In the genomic region with DNA sequence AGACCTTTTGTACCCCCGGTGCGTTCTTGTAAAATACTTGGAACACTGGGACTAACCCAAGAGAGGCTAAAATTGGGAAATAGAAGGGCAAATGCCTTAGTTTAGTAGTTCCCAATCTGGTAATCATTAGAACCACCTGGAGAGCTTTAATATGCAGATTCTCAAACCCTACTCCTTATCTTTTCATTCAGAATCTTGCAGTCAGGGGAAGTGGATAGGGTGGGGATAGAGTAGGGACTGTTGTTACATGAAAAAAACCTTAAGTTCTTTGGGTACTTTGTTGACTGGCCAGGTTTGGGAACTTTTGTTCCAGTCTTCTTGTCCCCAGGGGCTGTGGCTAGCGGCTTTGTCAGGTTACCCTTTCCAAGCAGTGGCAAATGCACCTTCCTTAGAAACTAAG, we compare ENCODE assay signal across 15 cellular contexts. TPM values are rescaled to one million over a fixed set of nuclear protein-coding genes. Genes with fewer than 3 reads are reported as not detected.
DNase-seq lines count a peak whose midpoint lies in the region; ATAC-seq and TF ChIP-seq lines count a peak whose summit lies in the region.
"Had no signal": no experiment of that assay in that cellular context is flagged by ENCODE, and none has a peak within 500 bp of the region (broad histone marks: within the 10 kb centered on the region; RNA-seq: fewer than 3 reads in every experiment).

No MANE protein-coding gene starts in this region.

- POLR2A ChIA-PET in MCF 10A (lab: Yijun Ruan, JAX) = interaction anchor here (0.5 to 12.5 kb wide), 4 partner anchors 11 to 19 kb away, joined by 3 to 193 read pairs (median 16); partner anchors contain the start of gene MAPKBP1

- no peak for ATAC-seq in heart left ventricle
- ATAC-seq in upper lobe of right lung = no peak
- ATAC-seq in HG02870 (IDR thresholded peaks at IDR 0.05; ENCODE audit: unreplicated experiment) = no peak
- no peak for ATAC-seq in GM18519 (IDR thresholded peaks at IDR 0.05; ENCODE audit: low FRiP score, unreplicated experiment)

- peaks cover 46% of the 10 kb centered on the region for H3K4me1 Mint-ChIP-seq in MCF 10A (ENCODE audit: insufficient read depth, unreplicated experiment)

- no peaks in the 10 kb centered on the region for H3K27me3 ChIP-seq in heart left ventricle
- no peaks in the 10 kb centered on the region for H3K27me3 ChIP-seq in right atrium auricular region
- no peaks in the 10 kb centered on the region for H3K27me3 ChIP-seq in mesenchymal stem cell (ENCODE audit: control insufficient read depth in 1 of 2, insufficient read depth in 1 of 2, low read length in 2 of 2)
- no peaks in the 10 kb centered on the region for H3K27me3 ChIP-seq in upper lobe of right lung
- H3K27me3 ChIP-seq: neutrophil had no signal

- no peak overlapping the region for H2BK12ac ChIP-seq in mesenchymal stem cell (ENCODE audit: low read length in 2 of 2)

- H3K23ac ChIP-seq in mesenchymal stem cell (ENCODE audit: low read length in 2 of 2) = no peak overlapping the region

- H3K4me1 ChIP-seq in heart left ventricle (peaks cover 11 to 54% (median 39%) of the 10 kb centered on the region in 12 donors), right atrium auricular region (peaks cover 0 to 43% of the 10 kb centered on the region in 2 donors), mesenchymal stem cell (ENCODE audit: control insufficient read depth, insufficient read depth, low read depth, low read length) (peaks cover 11% of the 10 kb centered on the region), upper lobe of right lung (peaks cover 29% of the 10 kb centered on the region)

- H2AK5ac ChIP-seq in mesenchymal stem cell (ENCODE audit: low read length, severe bottlenecking) = no peak overlapping the region

- H3K4ac ChIP-seq in mesenchymal stem cell (ENCODE audit: low read depth in 1 of 2, low read length in 2 of 2) = no peak overlapping the region

- CTCF ChIA-PET in MCF 10A (lab: Yijun Ruan, JAX) = interaction anchor here (0.6 to 2.4 kb wide), 5 partner anchors 13 to 344 kb away, joined by 3 to 12 read pairs (median 3); partner anchors contain the start of gene MAPKBP1

- no peaks in the 10 kb centered on the region for H3K9me3 Mint-ChIP-seq in MCF 10A (ENCODE audit: unreplicated experiment)
- H3K9me3 Mint-ChIP-seq: activated T-helper 2 cell treated with anti-CD3 and anti-CD28 coated beads, Interferon-gamma antibody, Interleukin-2, Interleukin-4, amounts not matched to agents 10 μg/mL and 5 μg/mL and 100 μg/mL, durations not matched to agents 14 hours and 24 hours and 36 hours had no signal

- H3K4me3 ChIP-seq in heart left ventricle (no peak overlapping the region), right atrium auricular region (no peak overlapping the region), mesenchymal stem cell (ENCODE audit: insufficient read depth in 1 of 2, low read depth in 1 of 2, low read length in 2 of 2) (no peak overlapping the region), upper lobe of right lung (no peak overlapping the region)
- H3K4me3 ChIP-seq: lung had no signal

- peaks cover 19% of the 10 kb centered on the region for H3K79me1 ChIP-seq in mesenchymal stem cell (replicated peaks; ENCODE audit: low read length, poor library complexity, severe bottlenecking)

- H3K9ac ChIP-seq in mesenchymal stem cell (ENCODE audit: low read length) = peak overlapping the region; percentile 39

- H3K27ac Mint-ChIP-seq in MCF 10A (ENCODE audit: low read depth, unreplicated experiment) = peak overlapping the region; percentile 86

- no peak for TF ChIP-seq POLR2A in heart left ventricle (IDR thresholded peaks at IDR 0.05)

- TF ChIP-seq CTCF in heart left ventricle (IDR thresholded peaks at IDR 0.05) (no peak), right atrium auricular region (IDR thresholded peaks at IDR 0.05) (no peak), MCF 10A (IDR thresholded peaks at IDR 0.05; ENCODE audit: unreplicated experiment) (no peak), upper lobe of right lung (IDR thresholded peaks at IDR 0.05) (no peak)

- H3K36me3 ChIP-seq in heart left ventricle (no peaks in the 10 kb centered on the region), right atrium auricular region (no peaks in the 10 kb centered on the region), mesenchymal stem cell (ENCODE audit: control insufficient read depth in 1 of 2, insufficient read depth in 2 of 2, low read depth in 1 of 2, low read length in 2 of 2) (no peaks in the 10 kb centered on the region), upper lobe of right lung (no peaks in the 10 kb centered on the region)
- H3K36me3 ChIP-seq: neutrophil had no signal

- no peaks in the 10 kb centered on the region for H3K36me3 Mint-ChIP-seq in MCF 10A (ENCODE audit: insufficient read depth, unreplicated experiment)

- H2BK120ac ChIP-seq in mesenchymal stem cell (ENCODE audit: low read depth, low read length) = no peak overlapping the region

- H2BK5ac ChIP-seq in mesenchymal stem cell (ENCODE audit: low read depth, low read length, poor library complexity, severe bottlenecking) = no peak overlapping the region

- H3K27ac ChIP-seq in heart left ventricle (peak overlapping the region in 7 of 12 donors; percentile 6 to 67 (median 55)), right atrium auricular region (no peak overlapping the region), mesenchymal stem cell (ENCODE audit: low read length, poor library complexity, severe bottlenecking) (no peak overlapping the region), upper lobe of right lung (peak overlapping the region; percentile 5)
- H3K27ac ChIP-seq: neutrophil had no signal

- no peak overlapping the region for H4K8ac ChIP-seq in mesenchymal stem cell (ENCODE audit: low read length)

- intact Hi-C loops in heart left ventricle (cut with DNase I) (no loop called here), MCF 10A (cut with micrococcal nuclease) (no loop called here), upper lobe of right lung (cut with DNase I) (no loop called here)

- H3K4me2 ChIP-seq in mesenchymal stem cell (ENCODE audit: low read length, poor library complexity, severe bottlenecking) = no peak overlapping the region

- H3K14ac ChIP-seq in mesenchymal stem cell (ENCODE audit: low read length in 2 of 2) = no peak overlapping the region

- no peak overlapping the region for H3K18ac ChIP-seq in mesenchymal stem cell (ENCODE audit: low read depth in 1 of 2, low read length in 2 of 2)

- no TSS peak for BruUV-seq in MCF 10A (replicated peaks; lab: Mats Ljungman, UMichigan)

- H2AFZ ChIP-seq in mesenchymal stem cell (ENCODE audit: low read depth, low read length) = no peak overlapping the region

- no peaks in the 10 kb centered on the region for H3K27me3 Mint-ChIP-seq in MCF 10A (ENCODE audit: insufficient read depth, unreplicated experiment)

- H3K9me3 ChIP-seq in heart left ventricle = no peaks in the 10 kb centered on the region
- H3K9me3 ChIP-seq in right atrium auricular region = no peaks in the 10 kb centered on the region
- H3K9me3 ChIP-seq in mesenchymal stem cell (ENCODE audit: control insufficient read depth, low read length) = no peaks in the 10 kb centered on the region
- H3K9me3 ChIP-seq in upper lobe of right lung = no peaks in the 10 kb centered on the region
- H3K9me3 ChIP-seq: neutrophil had no signal

- no peak overlapping the region for H2BK15ac ChIP-seq in mesenchymal stem cell (ENCODE audit: low read depth, poor library complexity, severe bottlenecking)

- no peak overlapping the region for H4K91ac ChIP-seq in mesenchymal stem cell (ENCODE audit: low read length)

- H3K4me3 Mint-ChIP-seq in MCF 10A (ENCODE audit: unreplicated experiment) = no peak overlapping the region

- no peak for DNase-seq in heart left ventricle
- no peak for DNase-seq in right atrium auricular region (ENCODE audit: low spot score)
- no peak for DNase-seq in MCF 10A (ENCODE audit: unreplicated experiment)
- no peak for DNase-seq in mesenchymal stem cell
- no peak for DNase-seq in upper lobe of right lung
- no peak for DNase-seq in A172 (ENCODE audit: low spot score)
- DNase-seq: activated CD4-positive, alpha-beta T cell treated with anti-CD3 and anti-CD28 coated beads for 4 hours; effector memory CD4-positive, alpha-beta T cell; hippocampal formation; NK-92 treated with Interleukin-12 subunit alpha and Interleukin-12 subunit beta, amount 100 ng/mL, for 24 hours had no signal

- 84 to 90% (median 88%) methylated on average over 3 of the region's 3 CpGs for WGBS in heart left ventricle, 4 donors
- 88% methylated on average over 3 of the region's 3 CpGs for WGBS in mesenchymal stem cell

RNA-seq across cellular contexts. Expression of gene MAPKBP1, which starts 15.9 kb away (rescaled TPM):
- total RNA-seq in heart left ventricle (10 to 100 TPM; 12.0 to 20.5 (median 14.8) TPM), right atrium auricular region (10 to 100 TPM; 10.5 TPM), MCF 10A (2022) (33.2 and 35.0 TPM in 2 replicates), upper lobe of right lung (22.4 TPM)
- 10 to 100 TPM in 1 of 2 donors, 1 to 10 TPM in 1; 6.3 to 17.0 TPM for polyA plus RNA-seq in heart left ventricle
- polyA plus RNA-seq in mesenchymal stem cell (2013, experiment 1 of 2) = 9.1 TPM
- polyA plus RNA-seq in mesenchymal stem cell (2013, experiment 2 of 2) = 8.2 TPM
- 9.9 and 10.0 TPM in 2 replicates for total RNA-seq in A172 (2014; rRNA removed; shearing (Covaris generic))

RNA-seq across cellular contexts. Expression of gene JMJD7, which starts 37.7 kb away (rescaled TPM):
- total RNA-seq in heart left ventricle = 10 to 100 TPM in 6 of 9 donors, 1 to 10 TPM in 3; 5.4 to 17.9 (median 11.8) TPM
- 10 to 100 TPM in 1 of 2 donors, 1 to 10 TPM in 1; 7.3 to 20.6 TPM for polyA plus RNA-seq in heart left ventricle
- total RNA-seq in right atrium auricular region = 10 to 100 TPM in 1 of 2 donors, 1 to 10 TPM in 1; 6.4 to 11.7 TPM
- total RNA-seq in MCF 10A (2022) = 9.2 and 13.3 TPM in 2 replicates
- polyA plus RNA-seq in mesenchymal stem cell (2013, experiment 1 of 2) = 2.6 TPM
- 2.5 TPM for polyA plus RNA-seq in mesenchymal stem cell (2013, experiment 2 of 2)
- total RNA-seq in upper lobe of right lung = 36.7 TPM
- 2.2 and 2.5 TPM in 2 replicates for total RNA-seq in A172 (2014; rRNA removed; shearing (Covaris generic))

RNA-seq across cellular contexts. Expression of gene PLA2G4B, which starts 48.5 kb away (rescaled TPM):
- total RNA-seq in heart left ventricle = 1 to 10 TPM in 7 of 9 donors, under 1 TPM in 2; 0.38 to 6.0 (median 2.8) TPM
- polyA plus RNA-seq in heart left ventricle = 1 to 10 TPM; 1.4 to 4.1 TPM
- total RNA-seq in right atrium auricular region = 1 to 10 TPM; 1.3 to 1.4 TPM
- total RNA-seq in MCF 10A (2022) = 3.8 and 5.0 TPM in 2 replicates
- 3.3 TPM for polyA plus RNA-seq in mesenchymal stem cell (2013, experiment 1 of 2)
- polyA plus RNA-seq in mesenchymal stem cell (2013, experiment 2 of 2) = 2.0 TPM
- total RNA-seq in upper lobe of right lung = 14.4 TPM
- 0.57 and 0.84 TPM in 2 replicates for total RNA-seq in A172 (2014; rRNA removed; shearing (Covaris generic))

Comparison
In these comparisons a context has a peak if more than half of its experiments do, and no peak if none do; other contexts are left out.
1. H3K27ac ChIP-seq: peak in heart left ventricle (7 of 12) and upper lobe of right lung (single experiment); none in right atrium auricular region (0 of 2) and mesenchymal stem cell (single experiment).